11 cellular contexts compared by ENCODE assay signal in the genomic region with DNA sequence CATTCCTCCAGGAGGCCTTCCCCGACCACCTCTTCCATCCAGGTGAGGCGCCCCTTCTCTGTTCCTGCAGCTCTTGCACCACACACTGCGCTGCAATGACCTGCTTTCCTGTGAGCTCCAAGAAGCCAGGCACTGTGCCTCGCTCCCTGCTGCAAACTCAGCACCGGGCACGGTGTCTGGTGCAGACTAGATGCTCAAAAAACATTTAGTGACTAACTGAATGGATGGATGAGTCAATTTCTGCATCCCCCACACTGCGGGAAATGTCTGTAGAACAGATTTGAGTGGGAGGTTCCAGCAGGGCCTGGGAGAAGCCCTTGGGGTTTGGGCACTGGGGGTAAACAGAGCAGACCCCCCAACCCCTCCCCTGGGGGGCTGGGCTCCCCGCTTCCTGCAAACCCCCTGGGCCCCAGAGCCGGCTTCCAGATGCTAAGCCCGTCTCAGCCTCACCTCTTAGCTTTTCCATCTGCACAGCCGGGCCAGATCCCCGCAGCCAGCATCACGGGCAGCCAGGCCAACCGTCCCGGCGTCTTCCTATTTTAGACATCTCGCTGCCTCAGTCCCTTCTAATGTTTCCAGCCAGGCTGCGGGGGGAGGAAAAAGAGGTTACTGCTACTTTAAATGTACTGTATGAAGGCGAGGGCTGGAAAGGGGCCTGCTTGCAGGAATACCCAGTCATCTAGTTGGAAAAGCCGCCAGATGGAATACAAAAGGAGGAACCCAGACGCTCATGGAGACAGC.
A peak's percentile ranks its signal among the peaks of the same experiment; 100 is the strongest.
DNase-seq lines count a peak whose midpoint lies in the region; ATAC-seq, FAIRE-seq and TF ChIP-seq lines count a peak whose summit lies in the region.
"Had no signal": no experiment of that assay in that cellular context is flagged by ENCODE, and none has a peak within 500 bp of the region (broad histone marks: within the 10 kb centered on the region; RNA-seq: fewer than 3 reads in every experiment).

No MANE protein-coding gene starts in this region.

- no peaks in the 10 kb centered on the region for H3K27me3 ChIP-seq in dorsolateral prefrontal cortex
- H3K27me3 ChIP-seq in mesenchymal stem cell (ENCODE audit: control insufficient read depth in 1 of 2, insufficient read depth in 1 of 2, low read length in 2 of 2) = peaks cover 8 to 26% of the 10 kb centered on the region in 2 experiments
- no peaks in the 10 kb centered on the region for H3K27me3 ChIP-seq in transverse colon
- no peaks in the 10 kb centered on the region for H3K27me3 ChIP-seq in right lobe of liver
- H3K27me3 ChIP-seq: body of pancreas had no signal

- no peak for TF ChIP-seq EP300 in transverse colon (IDR thresholded peaks at IDR 0.05; ENCODE audit: low read depth)

- intact Hi-C loops in dorsolateral prefrontal cortex (cut with DNase I) (loop anchor here in 1 of 2 donors (10.0 kb wide), 1 partner anchor 48 kb away; no protein-coding TSS in a partner anchor), transverse colon (cut with DNase I; ENCODE audit: low total_unique reads) (no loop called here), right lobe of liver (cut with DNase I) (no loop called here)

- no peak overlapping the region for H2BK12ac ChIP-seq in mesenchymal stem cell (ENCODE audit: low read length in 2 of 2)

- H3K36me3 ChIP-seq in mesenchymal stem cell (ENCODE audit: control insufficient read depth in 1 of 2, insufficient read depth in 2 of 2, low read depth in 1 of 2, low read length in 2 of 2) (no peaks in the 10 kb centered on the region), transverse colon (no peaks in the 10 kb centered on the region), right lobe of liver (no peaks in the 10 kb centered on the region)

- FAIRE-seq in HTR-8/SVneo (lab: Jason Lieb, UNC) = no peak

- no peak overlapping the region for H3K18ac ChIP-seq in mesenchymal stem cell (ENCODE audit: low read depth in 1 of 2, low read length in 2 of 2)

- no peak overlapping the region for H4K91ac ChIP-seq in mesenchymal stem cell (ENCODE audit: low read length)

- WGBS in mesenchymal stem cell = 59% methylated on average over 21 of the region's 21 CpGs
- 60 to 71% methylated on average over 2 to 21 of the region's 21 CpGs for WGBS in transverse colon (ENCODE audit: low coverage in 1 of 2), 2 donors
- 73% methylated on average over 17 of the region's 21 CpGs for WGBS in right lobe of liver (ENCODE audit: insufficient coverage, low coverage, low lambda C conversion rate, missing lambda C conversion rate)

- peak overlapping the region; percentile 69 for H3K9ac ChIP-seq in mesenchymal stem cell (ENCODE audit: low read length)

- no peak overlapping the region for H2AK5ac ChIP-seq in mesenchymal stem cell (ENCODE audit: low read length, severe bottlenecking)

- H3K4me1 ChIP-seq in mesenchymal stem cell (ENCODE audit: control insufficient read depth, insufficient read depth, low read depth, low read length) (peaks cover 24% of the 10 kb centered on the region), transverse colon (peaks cover 11 to 29% (median 22%) of the 10 kb centered on the region in 4 donors), right lobe of liver (peaks cover 0 to 3% (median 0%) of the 10 kb centered on the region in 4 donors)

- no peaks in the 10 kb centered on the region for H3K9me3 ChIP-seq in mesenchymal stem cell (ENCODE audit: control insufficient read depth, low read length)
- H3K9me3 ChIP-seq in transverse colon = no peaks in the 10 kb centered on the region
- no peaks in the 10 kb centered on the region for H3K9me3 ChIP-seq in right lobe of liver
- H3K9me3 ChIP-seq: body of pancreas had no signal

- H3K14ac ChIP-seq in mesenchymal stem cell (ENCODE audit: low read length in 2 of 2) = no peak overlapping the region

- no peak for TF ChIP-seq CTCF in dorsolateral prefrontal cortex (IDR thresholded peaks at IDR 0.05 in 54 of 56, conservative IDR thresholded peaks at IDR 0.05 in 2 of 56; ENCODE audit: low read depth in 1 of 56, partially characterized antibody in 56 of 56)
- no peak for TF ChIP-seq CTCF in transverse colon (IDR thresholded peaks at IDR 0.05)
- no peak for TF ChIP-seq CTCF in right lobe of liver (IDR thresholded peaks at IDR 0.05)

- no peak overlapping the region for H3K23ac ChIP-seq in mesenchymal stem cell (ENCODE audit: low read length in 2 of 2)

- no peak overlapping the region for H3K4me2 ChIP-seq in mesenchymal stem cell (ENCODE audit: low read length, poor library complexity, severe bottlenecking)

- ATAC-seq in GM18517 (IDR thresholded peaks at IDR 0.05; ENCODE audit: unreplicated experiment) = no peak
- ATAC-seq in HG03432 (IDR thresholded peaks at IDR 0.05; ENCODE audit: unreplicated experiment) = no peak
- ATAC-seq in right lobe of liver = no peak
- ATAC-seq: body of pancreas, left lobe of liver had no signal

- H4K8ac ChIP-seq in mesenchymal stem cell (ENCODE audit: low read length) = no peak overlapping the region

- H3K4ac ChIP-seq in mesenchymal stem cell (ENCODE audit: low read depth in 1 of 2, low read length in 2 of 2) = no peak overlapping the region

- no peak overlapping the region for H2BK5ac ChIP-seq in mesenchymal stem cell (ENCODE audit: low read depth, low read length, poor library complexity, severe bottlenecking)

- H2BK120ac ChIP-seq in mesenchymal stem cell (ENCODE audit: low read depth, low read length) = no peak overlapping the region

- peak; percentile 28 to 62 for DNase-seq in NCI-H446 (lab: John Stamatoyannopoulos, UW)
- peak in 9 of 10 donors; percentile 35 to 86 (median 72) for DNase-seq in dorsolateral prefrontal cortex
- DNase-seq in mesenchymal stem cell = peak; percentile 42
- DNase-seq in transverse colon = peak; percentile 13
- DNase-seq in right lobe of liver = no peak
- DNase-seq in HTR-8/SVneo (ENCODE audit: insufficient read length, low spot score) = no peak

- no peak overlapping the region for H2BK15ac ChIP-seq in mesenchymal stem cell (ENCODE audit: low read depth, poor library complexity, severe bottlenecking)

- H2AFZ ChIP-seq in mesenchymal stem cell (ENCODE audit: low read depth, low read length) = peak overlapping the region; percentile 49

- no peaks in the 10 kb centered on the region for H3K79me1 ChIP-seq in mesenchymal stem cell (replicated peaks; ENCODE audit: low read length, poor library complexity, severe bottlenecking)

- H3K27ac ChIP-seq in dorsolateral prefrontal cortex = peak overlapping the region in 55 of 59 donors; percentile 6 to 87 (median 73)
- H3K27ac ChIP-seq in mesenchymal stem cell (ENCODE audit: low read length, poor library complexity, severe bottlenecking) = no peak overlapping the region
- H3K27ac ChIP-seq in transverse colon = peak overlapping the region; percentile 71 to 87 (median 82)
- no peak overlapping the region for H3K27ac ChIP-seq in right lobe of liver
- H3K27ac ChIP-seq: VCaP had no signal

- in situ Hi-C loops in transverse colon (cut with MboI; ENCODE audit: low pct_ligation_motif_present in 1 of 4, low pct_unique_long_range_greater_than_20kb in 1 of 4, low sequenced_read_pairs in 3 of 4) = loop anchor here in 1 of 4 donors (25.0 kb wide), 1 partner anchor 421 kb away; no protein-coding TSS in a partner anchor

- H3K4me3 ChIP-seq in dorsolateral prefrontal cortex = peak overlapping the region in 53 of 59 donors; percentile 3 to 64 (median 41)
- peak overlapping the region in 1 of 2 experiments; percentile 59 for H3K4me3 ChIP-seq in mesenchymal stem cell (ENCODE audit: insufficient read depth in 1 of 2, low read depth in 1 of 2, low read length in 2 of 2)
- peak overlapping the region in 3 of 4 donors; percentile 16 to 33 (median 30) for H3K4me3 ChIP-seq in transverse colon
- no peak overlapping the region for H3K4me3 ChIP-seq in right lobe of liver
- H3K4me3 ChIP-seq: body of pancreas had no signal

- TF ChIP-seq POLR2A in transverse colon (IDR thresholded peaks at IDR 0.05) = no peak
- no peak for TF ChIP-seq POLR2A in right lobe of liver (IDR thresholded peaks at IDR 0.05)

Comparison
In these comparisons a context has a peak if more than half of its experiments do, and no peak if none do; other contexts are left out.
1. DNase-seq: peak in NCI-H446 (2 of 2), dorsolateral prefrontal cortex (9 of 10), mesenchymal stem cell (single experiment) and transverse colon (single experiment); none in right lobe of liver (0 of 3) and HTR-8/SVneo (single experiment).
2. H3K27ac ChIP-seq: peak in dorsolateral prefrontal cortex (55 of 59) and transverse colon (4 of 4); none in mesenchymal stem cell (single experiment) and right lobe of liver (0 of 3).
3. H3K4me3 ChIP-seq: peak in dorsolateral prefrontal cortex (53 of 59) and transverse colon (3 of 4); none in right lobe of liver (0 of 3).